Comparison of ENCODE assay signal across 2 cellular contexts in genomic region chr12:119475650-119476049, GRCh38.
TF ChIP-seq lines count a peak whose summit lies in the region.

No MANE protein-coding gene starts in this region.

TF ChIP-seq in IMR-90, 13 proteins besides CTCF, POLR2A, EP300 and RAD21 (continued from another document):
- no peak for TF ChIP-seq USF2 (IDR thresholded peaks at IDR 0.05; ENCODE audit: low read depth, low read length)
- TF ChIP-seq CHD1 (IDR thresholded peaks at IDR 0.05; ENCODE audit: low read depth, low read length), result no peak
TF ChIP-seq in IMR-90: peak in this region for 1.

TF ChIP-seq in H1, 55 proteins besides CTCF, POLR2A, EP300 and RAD21 (continued from another document):
- TF ChIP-seq CBX8 (IDR thresholded peaks at IDR 0.05; ENCODE audit: borderline replicate concordance, low read depth, low read length) (no peak), CEBPB (IDR thresholded peaks at IDR 0.05; ENCODE audit: low read depth, low read length) (peak; percentile 52; the same call in 1 of the 2 replicates)
